Comparison of ENCODE assay signal across 15 cellular contexts in the genomic region with DNA sequence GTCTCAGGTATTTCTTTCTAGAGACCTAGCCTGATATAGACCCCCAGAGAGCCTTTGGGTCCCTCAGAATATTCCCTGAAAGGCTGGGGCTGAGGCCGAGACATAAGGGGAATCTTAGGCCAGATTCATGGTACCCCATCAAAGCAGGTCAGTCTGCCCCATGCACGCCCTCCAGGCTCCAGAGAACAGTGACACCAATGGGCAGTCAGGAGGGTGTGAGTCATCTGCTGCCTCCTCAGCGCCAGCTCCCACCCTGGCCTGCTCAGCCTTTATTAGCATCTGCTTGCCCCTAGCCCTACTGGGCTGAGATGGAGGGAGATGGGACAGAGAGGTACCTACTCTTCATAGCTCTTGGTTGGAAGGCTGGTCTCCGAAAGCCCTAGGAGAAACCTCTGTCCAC. TPM values are rescaled to one million over a fixed set of nuclear protein-coding genes. Genes with fewer than 3 reads are reported as not detected.
"Had no signal": no experiment of that assay in that cellular context is flagged by ENCODE, and none has a peak within 500 bp of the region (broad histone marks: within the 10 kb centered on the region; RNA-seq: fewer than 3 reads in every experiment).

No MANE protein-coding gene starts in this region.

- ATAC-seq: effector memory CD8-positive, alpha-beta T cell; naive thymus-derived CD4-positive, alpha-beta T cell; psoas muscle; T-helper 17 cell had no signal

- H3K9me3 ChIP-seq: psoas muscle had no signal

- DNase-seq: activated effector memory CD4-positive, alpha-beta T cell treated with anti-CD3 and anti-CD28 coated beads, Interleukin-2, amount 50 U/mL, for 16 hours; activated naive CD8-positive, alpha-beta T cell treated with anti-CD3 and anti-CD28 coated beads for 36 hours; activated T-cell treated with anti-CD3 and anti-CD28 coated beads, Interleukin-2, amount 50 U/mL, for 24 hours; cerebellar nuclear complex; effector memory CD8-positive, alpha-beta T cell; left cardiac atrium; naive thymus-derived CD4-positive, alpha-beta T cell; nucleus accumbens; psoas muscle; stimulated activated CD4-positive, alpha-beta T cell treated with anti-CD3 and anti-CD28 coated beads, Interleukin-2, amount 100 ng/mL, for 48 hours; stimulated activated naive CD4-positive, alpha-beta T cell treated with Interleukin-2 at 50 U/mL for 16 hours; T-helper 17 cell; trophoblast cell had no signal

- H3K4me3 ChIP-seq: psoas muscle had no signal

- H3K27ac ChIP-seq: epithelial cell of prostate, psoas muscle had no signal

RNA-seq across cellular contexts. Expression of a gene that starts 14.3 kb away (rescaled TPM):
- total RNA-seq: left cardiac atrium; mononuclear cell; naive thymus-derived CD4-positive, alpha-beta T cell; psoas muscle had no signal
- polyA plus RNA-seq: naive thymus-derived CD4-positive, alpha-beta T cell had no signal
